ENCODE assay signal across 30 cellular contexts in the genomic region with DNA sequence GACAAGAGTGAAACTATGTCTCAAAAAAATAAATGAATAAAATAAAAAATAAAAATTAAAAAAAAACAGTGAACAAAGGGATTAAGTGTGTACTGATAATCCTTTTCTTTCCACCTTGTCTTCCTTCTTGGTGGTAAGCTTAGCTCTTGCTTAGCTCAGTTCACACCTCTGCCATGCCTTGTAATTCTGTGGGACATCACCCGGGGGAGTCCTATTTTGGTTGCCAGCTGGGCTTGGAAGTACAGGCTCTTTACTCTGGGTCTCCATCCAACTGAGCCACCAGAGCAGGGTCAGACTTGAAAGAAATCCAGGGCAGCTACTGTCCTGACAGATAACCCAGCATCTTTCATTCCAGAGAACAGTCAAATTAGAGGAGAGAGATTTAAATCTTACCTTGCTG.
"Had no signal": no experiment of that assay in that cellular context is flagged by ENCODE, and none has a peak within 500 bp of the region (broad histone marks: within the 10 kb centered on the region; RNA-seq: fewer than 3 reads in every experiment).

No MANE protein-coding gene starts in this region.

- H3K4me3 ChIP-seq: ascending aorta, esophagus muscularis mucosa, gastrocnemius medialis, heart left ventricle had no signal

- H3K27me3 Mint-ChIP-seq: activated CD4-positive, alpha-beta memory T cell treated with anti-CD3 and anti-CD28 coated beads, Interleukin-2, amount 10 ng/mL, durations not matched to agents 7 days and 5 days; activated CD4-positive, alpha-beta T cell treated with anti-CD3 and anti-CD28 coated beads, Interleukin-2, amount 10 ng/mL, durations not matched to agents 7 days and 5 days; activated naive CD4-positive, alpha-beta T cell treated with anti-CD3 and anti-CD28 coated beads, Interleukin-2, amount 10 ng/mL, durations not matched to agents 7 days and 5 days; activated naive CD8-positive, alpha-beta T cell treated with anti-CD3 and anti-CD28 coated beads, Interleukin-2, amount 10 ng/mL, durations not matched to agents 7 days and 5 days; effector memory CD8-positive, alpha-beta T cell had no signal

- H3K27ac Mint-ChIP-seq: activated CD4-positive, alpha-beta memory T cell treated with anti-CD3 and anti-CD28 coated beads, Interleukin-2, amount 10 ng/mL, durations not matched to agents 7 days and 5 days; activated CD4-positive, alpha-beta T cell treated with anti-CD3 and anti-CD28 coated beads, Interleukin-2, amount 10 ng/mL, durations not matched to agents 7 days and 5 days; activated naive CD4-positive, alpha-beta T cell treated with anti-CD3 and anti-CD28 coated beads, Interleukin-2, amount 10 ng/mL, durations not matched to agents 7 days and 5 days; activated naive CD4-positive, alpha-beta T cell treated with anti-CD3 and anti-CD28 coated beads, Interleukin-2, amount 50 U/mL, for 72 hours; activated naive CD8-positive, alpha-beta T cell treated with anti-CD3 and anti-CD28 coated beads, Interleukin-2, amount 10 ng/mL, durations not matched to agents 7 days and 5 days; activated T-cell treated with anti-CD3 and anti-CD28 coated beads, Interleukin-2, amount 50 U/mL, for 24 hours; activated T-cell treated with anti-CD3 and anti-CD28 coated beads, Interleukin-2, amount 50 U/mL, for 72 hours; effector memory CD8-positive, alpha-beta T cell had no signal

- ATAC-seq: activated naive CD4-positive, alpha-beta T cell treated with anti-CD3 and anti-CD28 coated beads, Interleukin-2, amount 50 U/mL, for 72 hours; activated T-cell treated with anti-CD3 and anti-CD28 coated beads, Interleukin-2, amount 50 U/mL, for 72 hours; effector memory CD8-positive, alpha-beta T cell; foreskin keratinocyte; gastrocnemius medialis had no signal

- H3K27ac ChIP-seq: ascending aorta, brain microvascular endothelial cell, esophagus muscularis mucosa, foreskin keratinocyte, gastrocnemius medialis, heart left ventricle had no signal

- H3K4me1 Mint-ChIP-seq: activated CD4-positive, alpha-beta memory T cell treated with anti-CD3 and anti-CD28 coated beads, Interleukin-2, amount 10 ng/mL, durations not matched to agents 7 days and 5 days; activated CD4-positive, alpha-beta T cell treated with anti-CD3 and anti-CD28 coated beads, Interleukin-2, amount 10 ng/mL, durations not matched to agents 7 days and 5 days; activated naive CD4-positive, alpha-beta T cell treated with anti-CD3 and anti-CD28 coated beads, Interleukin-2, amount 10 ng/mL, durations not matched to agents 7 days and 5 days; activated naive CD8-positive, alpha-beta T cell treated with anti-CD3 and anti-CD28 coated beads, Interleukin-2, amount 10 ng/mL, durations not matched to agents 7 days and 5 days had no signal

- H3K36me3 Mint-ChIP-seq: activated naive CD4-positive, alpha-beta T cell treated with anti-CD3 and anti-CD28 coated beads, Interleukin-2, amount 10 ng/mL, durations not matched to agents 7 days and 5 days; activated naive CD4-positive, alpha-beta T cell treated with anti-CD3 and anti-CD28 coated beads, Interleukin-2, amount 50 U/mL, for 72 hours; activated naive CD8-positive, alpha-beta T cell treated with anti-CD3 and anti-CD28 coated beads, Interleukin-2, amount 10 ng/mL, durations not matched to agents 7 days and 5 days had no signal

- H3K4me1 ChIP-seq: ascending aorta, esophagus muscularis mucosa, foreskin keratinocyte, gastrocnemius medialis, heart left ventricle had no signal

- FAIRE-seq: bronchial epithelial cell, colon, endometrium had no signal

- H3K27me3 ChIP-seq: ascending aorta, brain microvascular endothelial cell, esophagus muscularis mucosa, foreskin keratinocyte, heart left ventricle had no signal

- H3K4me3 Mint-ChIP-seq: activated CD4-positive, alpha-beta memory T cell treated with anti-CD3 and anti-CD28 coated beads, Interleukin-2, amount 10 ng/mL, durations not matched to agents 7 days and 5 days; activated CD4-positive, alpha-beta T cell treated with anti-CD3 and anti-CD28 coated beads, Interleukin-2, amount 10 ng/mL, durations not matched to agents 7 days and 5 days; activated naive CD4-positive, alpha-beta T cell treated with anti-CD3 and anti-CD28 coated beads, Interleukin-2, amount 10 ng/mL, durations not matched to agents 7 days and 5 days; activated naive CD8-positive, alpha-beta T cell treated with anti-CD3 and anti-CD28 coated beads, Interleukin-2, amount 10 ng/mL, durations not matched to agents 7 days and 5 days; activated T-cell treated with anti-CD3 and anti-CD28 coated beads, Interleukin-2, amount 50 U/mL, for 24 hours; activated T-cell treated with anti-CD3 and anti-CD28 coated beads, Interleukin-2, amount 50 U/mL, for 72 hours; effector memory CD8-positive, alpha-beta T cell had no signal

- H3K9me3 ChIP-seq: ascending aorta, esophagus muscularis mucosa, gastrocnemius medialis had no signal

- DNase-seq: activated CD4-positive, alpha-beta memory T cell treated with anti-CD3 and anti-CD28 coated beads, Interleukin-2, amount 10 ng/mL, durations not matched to agents 7 days and 5 days; activated CD4-positive, alpha-beta T cell treated with anti-CD3 and anti-CD28 coated beads for 1 hour; activated CD4-positive, alpha-beta T cell treated with anti-CD3 and anti-CD28 coated beads for 4 hours; activated CD4-positive, alpha-beta T cell treated with anti-CD3 and anti-CD28 coated beads, Interleukin-2, amount 10 ng/mL, durations not matched to agents 7 days and 5 days; activated CD4-positive, alpha-beta T cell treated with anti-CD3 and anti-CD28 coated beads, Interleukin-2, amount 50 U/mL, for 4 hours; activated CD8-positive, alpha-beta memory T cell treated with anti-CD3 and anti-CD28 coated beads, Interleukin-2, amount 50 U/mL, for 48 hours; activated gamma-delta T cell; activated naive CD4-positive, alpha-beta T cell; activated naive CD4-positive, alpha-beta T cell treated with anti-CD3 and anti-CD28 coated beads, Interleukin-2, amount 10 ng/mL, durations not matched to agents 7 days and 5 days; activated naive CD8-positive, alpha-beta T cell treated with anti-CD3 and anti-CD28 coated beads, Interleukin-2, amount 10 ng/mL, durations not matched to agents 7 days and 5 days; activated T-cell treated with anti-CD3 and anti-CD28 coated beads for 4 hours; activated T-cell treated with anti-CD3 and anti-CD28 coated beads, Interleukin-2, amount 50 U/mL, for 24 hours; activated T-cell treated with anti-CD3 and anti-CD28 coated beads, Interleukin-2, amount 50 U/mL, for 72 hours; brain microvascular endothelial cell; caudate nucleus; cortex of kidney; effector CD4-positive, alpha-beta T cell; effector memory CD8-positive, alpha-beta T cell; erythroblast; foreskin keratinocyte; gastrocnemius medialis; glutamatergic neuron; heart left ventricle; T-helper 2 cell had no signal

- H3K9me3 Mint-ChIP-seq: activated naive CD4-positive, alpha-beta T cell treated with anti-CD3 and anti-CD28 coated beads, Interleukin-2, amount 10 ng/mL, durations not matched to agents 7 days and 5 days; activated naive CD8-positive, alpha-beta T cell treated with anti-CD3 and anti-CD28 coated beads, Interleukin-2, amount 10 ng/mL, durations not matched to agents 7 days and 5 days; activated T-cell treated with anti-CD3 and anti-CD28 coated beads, Interleukin-2, amount 50 U/mL, for 24 hours; effector memory CD8-positive, alpha-beta T cell had no signal

- H3K36me3 ChIP-seq: ascending aorta, brain microvascular endothelial cell, esophagus muscularis mucosa, gastrocnemius medialis, heart left ventricle had no signal
